In the genomic region with DNA sequence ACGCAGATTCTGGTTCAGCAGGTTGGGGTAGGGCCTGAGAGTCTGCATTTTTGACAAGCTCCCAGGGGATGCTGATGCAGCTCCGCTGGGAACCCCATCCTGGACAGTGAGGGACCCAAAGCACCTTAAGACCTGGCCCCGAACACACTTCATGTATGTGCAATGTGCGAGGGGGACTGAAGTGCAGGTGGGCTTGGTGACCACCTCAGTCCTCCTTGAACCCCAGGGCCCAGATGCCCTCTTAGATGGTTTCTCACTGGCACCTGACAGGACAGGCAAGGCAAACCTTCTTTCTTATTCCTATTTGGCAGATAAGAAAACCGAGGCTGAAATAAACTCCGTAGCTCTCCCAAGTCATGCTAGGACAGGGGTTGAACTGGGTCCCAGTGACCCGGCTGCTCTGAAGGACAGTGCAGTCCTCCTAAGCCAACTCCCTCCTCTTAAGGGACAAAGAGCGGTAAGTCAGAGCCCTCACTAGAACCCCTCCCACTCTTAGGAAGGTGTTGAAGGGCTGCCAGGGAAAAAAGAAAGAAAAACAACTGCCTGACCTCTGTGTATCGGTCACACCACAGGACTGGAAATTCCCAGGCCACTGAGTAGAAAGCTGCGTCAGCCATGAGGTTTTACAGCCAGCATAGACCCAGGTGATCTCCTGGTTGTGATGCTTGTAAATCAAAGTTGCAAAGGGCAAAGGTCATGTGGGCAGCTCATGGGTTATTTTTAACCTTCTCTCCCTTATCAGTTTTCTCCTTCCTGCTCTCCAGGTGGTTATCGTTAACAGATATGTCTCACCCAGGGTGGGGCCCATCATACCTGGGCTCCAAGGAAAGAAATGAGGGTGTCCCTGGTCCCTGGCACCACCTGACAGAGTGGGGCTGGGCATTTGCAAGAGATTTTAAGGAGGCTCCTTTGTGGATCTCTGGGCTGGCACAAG, we compare ENCODE assay signal across 8 cellular contexts.
DNase-seq lines count a peak whose midpoint lies in the region; ATAC-seq and TF ChIP-seq lines count a peak whose summit lies in the region.

No MANE protein-coding gene starts in this region.

- no peaks in the 10 kb centered on the region for H3K9me3 Mint-ChIP-seq in activated CD8-positive, alpha-beta T cell treated with anti-CD3 and anti-CD28 coated beads for 36 hours

- no peaks in the 10 kb centered on the region for H3K36me3 ChIP-seq in transverse colon

- DNase-seq in AG04449 (ENCODE audit: low read depth, low spot score) (peak; percentile 77), iris pigment epithelial cell (ENCODE audit: low read depth) (peak; percentile 100), transverse colon (peak; percentile 85), NCI-H1105 (lab: John Stamatoyannopoulos, UW) (no peak), SHP77 treated with DMSO at 0.1 percent for 48 hours (lab: John Stamatoyannopoulos, UW) (no peak)
- DNase-seq in activated CD8-positive, alpha-beta T cell treated with anti-CD3 and anti-CD28 coated beads for 36 hours = peak; percentile 81

- peak; percentile 97 for ATAC-seq in GM19025 (IDR thresholded peaks at IDR 0.05; ENCODE audit: low read depth, unreplicated experiment)
- ATAC-seq in HG03108 (IDR thresholded peaks at IDR 0.05; ENCODE audit: unreplicated experiment) = peak; percentile 89
- ATAC-seq in activated CD8-positive, alpha-beta T cell treated with anti-CD3 and anti-CD28 coated beads for 36 hours = peak; percentile 91

- CTCF ChIA-PET in AG04449 (lab: Yijun Ruan, JAX) = interaction anchor here (3.0 kb wide), 1 partner anchor 17 kb away, joined by 7 read pairs; no protein-coding TSS in a partner anchor
- CTCF ChIA-PET in activated CD8-positive, alpha-beta T cell treated with anti-CD3 and anti-CD28 coated beads for 36 hours (lab: Charles Lee) = interaction anchor here (1.3 to 1.4 kb wide), 3 partner anchors 13 to 151 kb away, joined by 4 to 5 read pairs (median 4); no protein-coding TSS in a partner anchor

- TF ChIP-seq POLR2A in transverse colon (IDR thresholded peaks at IDR 0.05) = no peak

- POLR2A ChIA-PET in AG04449 (lab: Yijun Ruan, JAX) = no interaction called here
- POLR2A ChIA-PET in activated CD8-positive, alpha-beta T cell treated with anti-CD3 and anti-CD28 coated beads for 36 hours (lab: Charles Lee) = interaction anchor here (1.0 to 1.4 kb wide), 3 partner anchors 19 to 101 kb away, joined by 3 read pairs; no protein-coding TSS in a partner anchor

- H3K27me3 Mint-ChIP-seq in activated CD8-positive, alpha-beta T cell treated with anti-CD3 and anti-CD28 coated beads for 36 hours = peaks cover 3% of the 10 kb centered on the region

- intact Hi-C loops in activated CD8-positive, alpha-beta T cell treated with anti-CD3 and anti-CD28 coated beads for 36 hours (cut with micrococcal nuclease) = no loop called here
- intact Hi-C loops in transverse colon (cut with DNase I; ENCODE audit: low total_unique reads) = no loop called here

- H3K4me1 ChIP-seq in transverse colon = peaks cover 28 to 68% (median 41%) of the 10 kb centered on the region in 4 donors

- in situ Hi-C loops in transverse colon (cut with MboI; ENCODE audit: low pct_ligation_motif_present in 1 of 4, low pct_unique_long_range_greater_than_20kb in 1 of 4, low sequenced_read_pairs in 3 of 4) = no loop called here

- no peak overlapping the region for H3K4me3 Mint-ChIP-seq in activated CD8-positive, alpha-beta T cell treated with anti-CD3 and anti-CD28 coated beads for 36 hours

- H3K27ac ChIP-seq in transverse colon = peak overlapping the region; percentile 56 to 75 (median 72)

- WGBS in transverse colon (ENCODE audit: low coverage in 1 of 2), 2 donors = 33 to 52% methylated on average over 5 to 11 of the region's 11 CpGs

- H3K27me3 ChIP-seq in transverse colon = no peaks in the 10 kb centered on the region

- H3K4me3 ChIP-seq in AG04449 (ENCODE audit: low read depth, low read length) (no peak overlapping the region), transverse colon (no peak overlapping the region)

- no peaks in the 10 kb centered on the region for H3K36me3 Mint-ChIP-seq in activated CD8-positive, alpha-beta T cell treated with anti-CD3 and anti-CD28 coated beads for 36 hours (ENCODE audit: low read depth)

- peaks cover 24% of the 10 kb centered on the region for H3K4me1 Mint-ChIP-seq in activated CD8-positive, alpha-beta T cell treated with anti-CD3 and anti-CD28 coated beads for 36 hours (ENCODE audit: low read depth)

- TF ChIP-seq CTCF in AG04449 (IDR thresholded peaks at IDR 0.05; ENCODE audit: insufficient read depth, low read length, missing control alignments) = no peak
- TF ChIP-seq CTCF in activated CD8-positive, alpha-beta T cell treated with anti-CD3 and anti-CD28 coated beads for 36 hours (IDR thresholded peaks at IDR 0.05) = no peak
- no peak for TF ChIP-seq CTCF in transverse colon (IDR thresholded peaks at IDR 0.05)

- peak overlapping the region; percentile 53 for H3K27ac Mint-ChIP-seq in activated CD8-positive, alpha-beta T cell treated with anti-CD3 and anti-CD28 coated beads for 36 hours

- peak; percentile 81 for TF ChIP-seq EP300 in transverse colon (IDR thresholded peaks at IDR 0.05; ENCODE audit: low read depth)

- H3K9me3 ChIP-seq in transverse colon = no peaks in the 10 kb centered on the region

Comparison
In these comparisons a context has a peak if more than half of its experiments do, and no peak if none do; other contexts are left out.
1. DNase-seq: peak in AG04449 (single experiment), activated CD8-positive, alpha-beta T cell treated with anti-CD3 and anti-CD28 coated beads for 36 hours (single experiment), iris pigment epithelial cell (single experiment) and transverse colon (single experiment); none in NCI-H1105 (single experiment) and SHP77 treated with DMSO at 0.1 percent for 48 hours (single experiment).
2. Peak in every context shown above with its lines, with median percentiles within 50 percentile points of each other: ATAC-seq.